ENCODE assay signal across 30 cellular contexts in the genomic region with DNA sequence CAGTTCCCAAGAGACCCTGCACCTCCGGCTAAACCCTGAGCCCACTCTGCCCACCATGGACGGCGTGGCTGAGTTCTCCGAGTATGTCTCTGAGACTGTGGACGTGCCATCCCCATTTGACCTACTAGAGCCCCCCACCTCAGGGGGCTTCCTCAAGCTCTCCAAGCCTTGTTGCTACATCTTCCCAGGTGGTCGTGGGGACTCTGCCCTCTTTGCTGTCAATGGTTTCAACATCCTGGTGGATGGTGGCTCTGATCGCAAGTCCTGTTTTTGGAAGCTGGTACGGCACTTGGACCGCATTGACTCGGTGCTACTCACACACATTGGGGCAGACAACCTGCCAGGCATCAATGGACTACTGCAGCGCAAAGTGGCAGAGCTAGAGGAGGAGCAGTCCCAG.
"Had no signal": no experiment of that assay in that cellular context is flagged by ENCODE, and none has a peak within 500 bp of the region (broad histone marks: within the 10 kb centered on the region; RNA-seq: fewer than 3 reads in every experiment).

No MANE protein-coding gene starts in this region.

- H3K27ac ChIP-seq: epithelial cell of prostate, foreskin keratinocyte, gastroesophageal sphincter, heart right ventricle, lower lobe of right lung, neutrophil, prostate gland, right atrium auricular region, suprapubic skin, thyroid gland had no signal

- H3K27me3 Mint-ChIP-seq: type B pancreatic cell had no signal

- H3K27ac Mint-ChIP-seq: endodermal cell; immature natural killer cell; natural killer cell; stimulated activated naive CD8-positive, alpha-beta T cell treated with anti-CD3 and anti-CD28 coated beads, Interleukin-15, amount 100 ng/mL, for 72 hours; type B pancreatic cell had no signal

- DNase-seq: effector CD8-positive, alpha-beta T cell; endodermal cell; foreskin keratinocyte; heart right ventricle; hippocampal formation; immature natural killer cell; islet precursor cell; kidney glomerular epithelial cell; left colon; left ventricle myocardium superior; lower lobe of right lung; natural killer cell; stimulated activated CD4-positive, alpha-beta T cell treated with anti-CD3 and anti-CD28 coated beads, Interleukin-12 subunit alpha, Interleukin-12 subunit beta, amount 100 ng/mL, for 4 hours; stimulated activated CD4-positive, alpha-beta T cell treated with anti-CD3 and anti-CD28 coated beads, Interleukin-1b, Interleukin-23, amount 100 ng/mL, for 48 hours; stimulated activated CD4-positive, alpha-beta T cell treated with anti-CD3 and anti-CD28 coated beads, Interleukin-4, amount 100 ng/mL, for 1 hour; stimulated activated CD8-positive, alpha-beta memory T cell treated with anti-CD3 and anti-CD28 coated beads, Interleukin-4, amount 100 ng/mL, for 48 hours; stimulated activated naive CD4-positive, alpha-beta T cell; stimulated activated naive CD8-positive, alpha-beta T cell treated with anti-CD3 and anti-CD28 coated beads, Interleukin-15, amount 100 ng/mL, for 72 hours; thyroid gland had no signal

- H3K4me3 ChIP-seq: gastroesophageal sphincter, heart right ventricle, lower lobe of right lung, prostate gland, right atrium auricular region, smooth muscle cell, suprapubic skin, thyroid gland had no signal

- H3K36me3 Mint-ChIP-seq: immature natural killer cell, natural killer cell had no signal

- H3K9me3 Mint-ChIP-seq: central memory CD8-positive, alpha-beta T cell; endodermal cell; immature natural killer cell; natural killer cell; stimulated activated naive CD8-positive, alpha-beta T cell treated with anti-CD3 and anti-CD28 coated beads, Interleukin-15, amount 100 ng/mL, for 72 hours; type B pancreatic cell had no signal

- H3K27me3 ChIP-seq: gastroesophageal sphincter, right atrium auricular region, suprapubic skin, thyroid gland had no signal

- H3K9me3 ChIP-seq: gastroesophageal sphincter, heart right ventricle, lower lobe of right lung, neutrophil, prostate gland, right atrium auricular region, suprapubic skin, thyroid gland had no signal

- H3K4me3 Mint-ChIP-seq: central memory CD8-positive, alpha-beta T cell; endodermal cell; immature natural killer cell; natural killer cell; stimulated activated naive CD8-positive, alpha-beta T cell treated with anti-CD3 and anti-CD28 coated beads, Interleukin-15, amount 100 ng/mL, for 72 hours; type B pancreatic cell had no signal

- H3K4me1 ChIP-seq: foreskin keratinocyte had no signal

- H3K4me2 ChIP-seq: smooth muscle cell had no signal

- ATAC-seq: esophagus mucosa; foreskin keratinocyte; gastroesophageal sphincter; heart right ventricle; left colon; left ventricle myocardium superior; lower lobe of right lung; natural killer cell; sciatic nerve; stimulated activated naive CD8-positive, alpha-beta T cell treated with anti-CD3 and anti-CD28 coated beads, Interleukin-15, amount 100 ng/mL, for 72 hours had no signal

- H3K36me3 ChIP-seq: lower lobe of right lung, neutrophil, prostate gland had no signal
